8 cellular contexts compared by ENCODE assay signal in genomic region chr6:15248451-15249370, GRCh38. TPM values are rescaled to one million over a fixed set of nuclear protein-coding genes. Genes with fewer than 3 reads are reported as not detected.
DNase-seq lines count a peak whose midpoint lies in the region; ATAC-seq and TF ChIP-seq lines count a peak whose summit lies in the region.

No MANE protein-coding gene starts in this region.

- no peak overlapping the region for H2AK5ac ChIP-seq in mesenchymal stem cell (ENCODE audit: low read length, severe bottlenecking)

- H3K27me3 ChIP-seq in BJ (ENCODE audit: control insufficient read depth, insufficient read depth, low read length): no peaks in the 10 kb centered on the region
- H3K27me3 ChIP-seq in effector memory CD4-positive, alpha-beta T cell (replicated peaks; ENCODE audit: control insufficient read depth, insufficient read depth, low read length, poor library complexity, severe bottlenecking): no peaks in the 10 kb centered on the region
- H3K27me3 ChIP-seq in mesenchymal stem cell (ENCODE audit: control insufficient read depth in 1 of 2, insufficient read depth in 1 of 2, low read length in 2 of 2): no peaks in the 10 kb centered on the region

- DNase-seq in BJ (ENCODE audit: low read depth): no peak
- DNase-seq in HT1080 (ENCODE audit: low read depth): peak; percentile 79
- peak; percentile 90 to 93 for DNase-seq in NOMO-1 (lab: John Stamatoyannopoulos, UW; ENCODE audit: unreplicated experiment in 2 of 2)
- peak; percentile 71 to 85 (median 81) for DNase-seq in activated CD8-positive, alpha-beta memory T cell treated with anti-CD3 and anti-CD28 coated beads for 48 hours (ENCODE audit: low read depth in 2 of 3, low spot score in 2 of 3)
- DNase-seq in effector memory CD4-positive, alpha-beta T cell: peak; percentile 96 to 98 (median 97)
- DNase-seq in mesenchymal stem cell: peak; percentile 98
- DNase-seq in stimulated activated CD4-positive, alpha-beta T cell treated with anti-CD3 and anti-CD28 coated beads, TNF-alpha, amount 100 ng/mL, for 48 hours (ENCODE audit: low read depth in 3 of 3): peak; percentile 91 to 96 (median 92)

- peak; percentile 53 for TF ChIP-seq CTCF in BJ (IDR thresholded peaks at IDR 0.05; ENCODE audit: insufficient read depth, low read depth, low read length)

- H3K9me3 ChIP-seq in effector memory CD4-positive, alpha-beta T cell (ENCODE audit: control insufficient read depth, low read length): no peaks in the 10 kb centered on the region
- no peaks in the 10 kb centered on the region for H3K9me3 ChIP-seq in mesenchymal stem cell (ENCODE audit: control insufficient read depth, low read length)

- under 1% methylated on average over 45 of the region's 83 CpGs for WGBS in mesenchymal stem cell

- H3K4ac ChIP-seq in mesenchymal stem cell (ENCODE audit: low read depth in 1 of 2, low read length in 2 of 2): peak overlapping the region; percentile 41 to 74

- peaks cover 25% of the 10 kb centered on the region for H3K4me1 ChIP-seq in effector memory CD4-positive, alpha-beta T cell (ENCODE audit: control insufficient read depth, insufficient read depth, low read length, poor library complexity, severe bottlenecking)
- peaks cover 4% of the 10 kb centered on the region for H3K4me1 ChIP-seq in mesenchymal stem cell (ENCODE audit: control insufficient read depth, insufficient read depth, low read depth, low read length)

- H4K8ac ChIP-seq in mesenchymal stem cell (ENCODE audit: low read length): peak overlapping the region; percentile 75

- peak overlapping the region; percentile 76 for H2BK5ac ChIP-seq in mesenchymal stem cell (ENCODE audit: low read depth, low read length, poor library complexity, severe bottlenecking)

- H4K91ac ChIP-seq in mesenchymal stem cell (ENCODE audit: low read length): peak overlapping the region; percentile 47

- ATAC-seq in GM19452 (IDR thresholded peaks at IDR 0.05; ENCODE audit: unreplicated experiment): peak; percentile 25

- POLR2A ChIA-PET in BJ (lab: Charles Lee): interaction anchor here (0.6 kb wide), 1 partner anchor 141 kb away, joined by 3 read pairs; no protein-coding TSS in a partner anchor

- H3K23ac ChIP-seq in mesenchymal stem cell (ENCODE audit: low read length in 2 of 2): no peak overlapping the region

- peak overlapping the region; percentile 92 for H3K4me3 ChIP-seq in BJ (ENCODE audit: low read depth, low read length)
- H3K4me3 ChIP-seq in effector memory CD4-positive, alpha-beta T cell (ENCODE audit: insufficient read depth, low read depth, low read length, poor library complexity, severe bottlenecking): peak overlapping the region; percentile 71
- peak overlapping the region; percentile 90 to 94 for H3K4me3 ChIP-seq in mesenchymal stem cell (ENCODE audit: insufficient read depth in 1 of 2, low read depth in 1 of 2, low read length in 2 of 2)

- peaks cover 13% of the 10 kb centered on the region for H3K79me1 ChIP-seq in mesenchymal stem cell (replicated peaks; ENCODE audit: low read length, poor library complexity, severe bottlenecking)

- H3K9ac ChIP-seq in mesenchymal stem cell (ENCODE audit: low read length): peak overlapping the region; percentile 89

- H3K14ac ChIP-seq in mesenchymal stem cell (ENCODE audit: low read length in 2 of 2): no peak overlapping the region

- peak overlapping the region; percentile 69 for H2BK120ac ChIP-seq in mesenchymal stem cell (ENCODE audit: low read depth, low read length)

- peak overlapping the region; percentile 28 to 34 for H2BK12ac ChIP-seq in mesenchymal stem cell (ENCODE audit: low read length in 2 of 2)

- H3K36me3 ChIP-seq in BJ (ENCODE audit: control insufficient read depth, insufficient read depth, low read length): no peaks in the 10 kb centered on the region
- no peaks in the 10 kb centered on the region for H3K36me3 ChIP-seq in effector memory CD4-positive, alpha-beta T cell (ENCODE audit: control insufficient read depth, insufficient read depth, low read length)
- H3K36me3 ChIP-seq in mesenchymal stem cell (ENCODE audit: control insufficient read depth in 1 of 2, insufficient read depth in 2 of 2, low read depth in 1 of 2, low read length in 2 of 2): no peaks in the 10 kb centered on the region

- peak overlapping the region; percentile 76 to 96 for H3K18ac ChIP-seq in mesenchymal stem cell (ENCODE audit: low read depth in 1 of 2, low read length in 2 of 2)

- peak overlapping the region; percentile 48 for H3K4me2 ChIP-seq in mesenchymal stem cell (ENCODE audit: low read length, poor library complexity, severe bottlenecking)

- CTCF ChIA-PET in BJ (lab: Yijun Ruan, JAX): interaction anchor here (0.5 to 2.6 kb wide), 11 partner anchors 10 to 586 kb away, joined by 3 to 5 read pairs (median 3); no protein-coding TSS in a partner anchor

- peak overlapping the region; percentile 77 for H2BK15ac ChIP-seq in mesenchymal stem cell (ENCODE audit: low read depth, poor library complexity, severe bottlenecking)

- peak overlapping the region; percentile 94 for H3K27ac ChIP-seq in effector memory CD4-positive, alpha-beta T cell (ENCODE audit: insufficient read depth, low read length, poor library complexity, severe bottlenecking)
- H3K27ac ChIP-seq in mesenchymal stem cell (ENCODE audit: low read length, poor library complexity, severe bottlenecking): peak overlapping the region; percentile 69

- H2AFZ ChIP-seq in mesenchymal stem cell (ENCODE audit: low read depth, low read length): peak overlapping the region; percentile 64

RNA-seq across cellular contexts. Expression of gene JARID2, which starts 2.8 kb away (rescaled TPM):
- polyA plus RNA-seq in BJ (2011; rRNA removed): 5.3 and 6.1 TPM in 2 replicates
- 6.3 and 7.6 TPM in 2 replicates for polyA minus RNA-seq in BJ (2011; rRNA and poly(A)+ RNA removed)
- 9.5 and 11.7 TPM in 2 replicates for total RNA-seq in HT1080 (2014; rRNA removed; shearing (Covaris generic))
- polyA plus RNA-seq in HT1080 (2015; cell fraction: cytosol; rRNA removed): 13.0 and 16.3 TPM in 2 replicates
- polyA plus RNA-seq in HT1080 (2015; cell fraction: nucleus; rRNA removed): 31.2 and 34.0 TPM in 2 replicates
- polyA plus RNA-seq in mesenchymal stem cell (2013, experiment 1 of 2): 10.5 TPM
- polyA plus RNA-seq in mesenchymal stem cell (2013, experiment 2 of 2): 9.8 TPM
